ENCODE assay signal across 30 cellular contexts in the genomic region with DNA sequence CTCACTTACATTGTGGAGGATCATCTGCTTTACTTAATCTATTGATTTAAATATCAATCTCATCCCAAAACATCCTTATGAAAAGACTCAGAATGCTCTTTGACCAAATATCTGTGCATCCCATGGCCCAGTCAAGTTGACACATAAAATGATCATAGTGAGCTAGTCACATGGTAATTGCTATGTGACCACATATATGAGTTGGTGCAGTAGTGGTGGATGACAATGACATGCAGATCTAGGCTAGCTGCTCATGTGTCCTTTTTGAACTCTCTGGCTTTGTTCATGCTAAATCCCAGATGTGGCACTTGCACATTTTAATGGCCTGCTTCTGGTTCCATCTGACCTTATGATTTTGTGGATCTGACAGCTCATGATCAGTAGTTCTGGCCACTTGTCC.
"Had no signal": no experiment of that assay in that cellular context is flagged by ENCODE, and none has a peak within 500 bp of the region (broad histone marks: within the 10 kb centered on the region; RNA-seq: fewer than 3 reads in every experiment).

No MANE protein-coding gene starts in this region.

- ATAC-seq: heart right ventricle; left cardiac atrium; left lung; naive thymus-derived CD4-positive, alpha-beta T cell; right lobe of liver had no signal

- H3K27me3 Mint-ChIP-seq: dendritic cell treated with granulocyte-macrophage colony-stimulating factor and Interleukin-4, amounts not matched to agents 40 ng/mL and 50 ng/mL, for 4 days; progenitor cell of endocrine pancreas had no signal

- FAIRE-seq: islet of Langerhans, small intestine, urothelium cell line had no signal

- H2AFZ ChIP-seq: neural progenitor cell, parathyroid adenoma had no signal

- H3K36me3 ChIP-seq: colonic mucosa, esophagus muscularis mucosa, heart right ventricle, left lung, neural progenitor cell, right lobe of liver, thoracic aorta, tibial nerve, upper lobe of left lung had no signal

- H3K27me3 ChIP-seq: colonic mucosa, esophagus muscularis mucosa, heart right ventricle, left lung, neural progenitor cell, right lobe of liver, tibial nerve, upper lobe of left lung had no signal

- H3K9me3 ChIP-seq: colonic mucosa, esophagus muscularis mucosa, left lung, right lobe of liver, thoracic aorta, upper lobe of left lung had no signal

- H3K79me2 ChIP-seq: parathyroid adenoma had no signal

- H3K27ac Mint-ChIP-seq: dendritic cell treated with granulocyte-macrophage colony-stimulating factor and Interleukin-4, amounts not matched to agents 40 ng/mL and 50 ng/mL, for 4 days; endodermal cell; naive thymus-derived CD4-positive, alpha-beta T cell; nephron; neural progenitor cell; progenitor cell of endocrine pancreas had no signal

- DNase-seq: colonic mucosa; effector CD8-positive, alpha-beta T cell; endodermal cell; foreskin melanocyte; glutamatergic neuron; heart right ventricle; hippocampal formation; left cardiac atrium; left lung; mesendoderm; midbrain; naive thymus-derived CD4-positive, alpha-beta T cell; right lobe of liver; small intestine; stimulated activated CD4-positive, alpha-beta T cell treated with anti-CD3 and anti-CD28 coated beads, Interleukin-12 subunit alpha, Interleukin-12 subunit beta, amount 100 ng/mL, for 4 hours; stimulated activated CD4-positive, alpha-beta T cell treated with anti-CD3 and anti-CD28 coated beads, Interleukin-1b, Interleukin-23, amount 100 ng/mL, for 48 hours; stimulated activated CD4-positive, alpha-beta T cell treated with anti-CD3 and anti-CD28 coated beads, Interleukin-4, amount 100 ng/mL, for 1 hour; stimulated activated CD8-positive, alpha-beta memory T cell treated with anti-CD3 and anti-CD28 coated beads, Interleukin-4, amount 100 ng/mL, for 48 hours; stimulated activated naive CD4-positive, alpha-beta T cell treated with Interleukin-2 at 50 U/mL for 16 hours; upper lobe of left lung had no signal

- H3K27ac ChIP-seq: colonic mucosa, esophagus muscularis mucosa, left lung, neural progenitor cell, parathyroid adenoma, right lobe of liver, thoracic aorta, tibial nerve, upper lobe of left lung had no signal

- H3K36me3 Mint-ChIP-seq: neural progenitor cell had no signal

- H3K4me3 ChIP-seq: colonic mucosa, esophagus muscularis mucosa, heart right ventricle, left lung, neural progenitor cell, right lobe of liver, thoracic aorta, tibial nerve, upper lobe of left lung had no signal

- H3K4me1 Mint-ChIP-seq: endodermal cell, nephron, neural progenitor cell had no signal

- H3K9ac ChIP-seq: neural progenitor cell, parathyroid adenoma had no signal

- H3K4me1 ChIP-seq: colonic mucosa, left lung, neural progenitor cell, parathyroid adenoma, right lobe of liver, upper lobe of left lung had no signal

- H3K4me3 Mint-ChIP-seq: dendritic cell treated with granulocyte-macrophage colony-stimulating factor and Interleukin-4, amounts not matched to agents 40 ng/mL and 50 ng/mL, for 4 days; endodermal cell; naive thymus-derived CD4-positive, alpha-beta T cell; nephron; neural progenitor cell had no signal

- H3K9me3 Mint-ChIP-seq: neural progenitor cell had no signal

- H3K4me2 ChIP-seq: neural progenitor cell had no signal
